In genomic region chr4:185839770-185840169, GRCh38 we compare ENCODE assay signal across 11 cellular contexts. TPM values are rescaled to one million over a fixed set of nuclear protein-coding genes. Genes with fewer than 3 reads are reported as not detected.
DNase-seq lines count a peak whose midpoint lies in the region; ATAC-seq and TF ChIP-seq lines count a peak whose summit lies in the region.
"Had no signal": no experiment of that assay in that cellular context is flagged by ENCODE, and none has a peak within 500 bp of the region (broad histone marks: within the 10 kb centered on the region; RNA-seq: fewer than 3 reads in every experiment).

No MANE protein-coding gene starts in this region.

- H2AFZ ChIP-seq in neural progenitor cell (replicated peaks) = peak overlapping the region; percentile 48

- no peak overlapping the region for H3K4me3 Mint-ChIP-seq in neural progenitor cell

- no peak for TF ChIP-seq EP300 in gastroesophageal sphincter (IDR thresholded peaks at IDR 0.05)

- TF ChIP-seq POLR2A in gastroesophageal sphincter (IDR thresholded peaks at IDR 0.05) = no peak

- peak overlapping the region; percentile 60 to 86 (median 80) for H3K27ac ChIP-seq in gastroesophageal sphincter
- peak overlapping the region; percentile 72 for H3K27ac ChIP-seq in neural progenitor cell

- no peaks in the 10 kb centered on the region for H3K79me2 ChIP-seq in neural progenitor cell (ENCODE audit: low read depth)

- 59 to 73% methylated on average over 3 to 5 of the region's 6 CpGs for whole genome bisulfite sequencing in gastroesophageal sphincter (ENCODE audit: low coverage in 1 of 2), 2 donors

- H3K9ac ChIP-seq in neural progenitor cell = no peak overlapping the region

- no peaks in the 10 kb centered on the region for H4K20me1 ChIP-seq in neural progenitor cell (ENCODE audit: low read depth)

- peak overlapping the region; percentile 28 for H3K4me2 ChIP-seq in neural progenitor cell

- peaks cover 57% of the 10 kb centered on the region for H3F3A ChIP-seq in neural progenitor cell (ENCODE audit: low read depth)

- intact Hi-C loops in Right ventricle myocardium inferior (cut with DNase I) (loop anchor here (10.0 kb wide), 1 partner anchor 185 kb away; no protein-coding TSS in a partner anchor), cardiac septum (cut with DNase I) (loop anchor here (2.0 kb wide), 1 partner anchor 33 kb away; no protein-coding TSS in a partner anchor)

- H3K36me3 Mint-ChIP-seq in neural progenitor cell = peaks cover 3% of the 10 kb centered on the region
- peaks cover 0 to 6% of the 10 kb centered on the region in 2 donors for H3K36me3 Mint-ChIP-seq in activated naive CD4-positive, alpha-beta T cell treated with anti-CD3 and anti-CD28 coated beads, Interleukin-2, amount 50 U/mL, for 72 hours

- H3K27me3 ChIP-seq in gastroesophageal sphincter (no peaks in the 10 kb centered on the region), neural progenitor cell (no peaks in the 10 kb centered on the region)
- H3K27me3 ChIP-seq: ovary had no signal

- no peak overlapping the region for H3K4me3 ChIP-seq in gastroesophageal sphincter
- H3K4me3 ChIP-seq in neural progenitor cell = no peak overlapping the region
- H3K4me3 ChIP-seq: ovary had no signal

- ATAC-seq in Right ventricle myocardium inferior (peak; percentile 23), gastroesophageal sphincter (no peak)
- ATAC-seq in activated naive CD4-positive, alpha-beta T cell treated with anti-CD3 and anti-CD28 coated beads, Interleukin-2, amount 50 U/mL, for 72 hours = no peak

- H3K9me3 Mint-ChIP-seq in neural progenitor cell = peaks cover 6% of the 10 kb centered on the region
- peaks cover 0 to 10% of the 10 kb centered on the region in 2 donors for H3K9me3 Mint-ChIP-seq in activated naive CD4-positive, alpha-beta T cell treated with anti-CD3 and anti-CD28 coated beads, Interleukin-2, amount 50 U/mL, for 72 hours

- no peak for TF ChIP-seq CTCF in gastroesophageal sphincter (IDR thresholded peaks at IDR 0.05)
- no peak for TF ChIP-seq CTCF in neural progenitor cell (IDR thresholded peaks at IDR 0.05)

- peaks cover 6 to 50% (median 20%) of the 10 kb centered on the region in 3 donors for H3K4me1 ChIP-seq in gastroesophageal sphincter
- H3K4me1 ChIP-seq in neural progenitor cell = peaks cover 56% of the 10 kb centered on the region

- peaks cover 4% of the 10 kb centered on the region for H3K27me3 Mint-ChIP-seq in neural progenitor cell (ENCODE audit: insufficient read depth, low read depth)

- H3K36me3 ChIP-seq in gastroesophageal sphincter = no peaks in the 10 kb centered on the region
- H3K36me3 ChIP-seq in neural progenitor cell = no peaks in the 10 kb centered on the region
- H3K36me3 ChIP-seq: ovary had no signal

- DNase-seq in Right ventricle myocardium inferior (ENCODE audit: missing footprints) (no peak), cardiac septum (ENCODE audit: low spot score) (no peak), neural progenitor cell (ENCODE audit: low spot score) (peak; percentile 24), DMS153 (lab: John Stamatoyannopoulos, UW) (no peak), NCI-H226 (no peak)
- no peak for DNase-seq in effector CD4-positive, alpha-beta T cell
- no peak for DNase-seq in activated naive CD4-positive, alpha-beta T cell treated with anti-CD3 and anti-CD28 coated beads, Interleukin-2, amount 50 U/mL, for 72 hours (ENCODE audit: low spot score in 2 of 2)
- DNase-seq: hippocampal formation, NCI-H774 had no signal

- H3K9me3 ChIP-seq in gastroesophageal sphincter (no peaks in the 10 kb centered on the region), neural progenitor cell (ENCODE audit: low read depth) (no peaks in the 10 kb centered on the region)
- H3K9me3 ChIP-seq: ovary had no signal

- peaks cover 8% of the 10 kb centered on the region for H3K4me1 Mint-ChIP-seq in neural progenitor cell

- H3K27ac Mint-ChIP-seq in neural progenitor cell = no peak overlapping the region
- H3K27ac Mint-ChIP-seq in activated naive CD4-positive, alpha-beta T cell treated with anti-CD3 and anti-CD28 coated beads, Interleukin-2, amount 50 U/mL, for 72 hours = no peak overlapping the region

RNA-seq across cellular contexts. Expression of gene SORBS2, which starts 27.8 kb away (rescaled TPM):
- total RNA-seq in Right ventricle myocardium inferior = 828 TPM
- total RNA-seq in cardiac septum = 1,779 TPM
- 1,000 to 10,000 TPM in 2 of 4 donors, 100 to 1,000 TPM in 2; 640 to 1,569 (median 1,016) TPM for total RNA-seq in gastroesophageal sphincter
- total RNA-seq in neural progenitor cell (ENCODE audit: low replicate concordance) = 13.5 and 15.7 TPM in 2 replicates
- total RNA-seq in activated naive CD4-positive, alpha-beta T cell treated with anti-CD3 and anti-CD28 coated beads, Interleukin-2, amount 50 U/mL, for 72 hours = not detected

Comparison
In these comparisons a context has a peak if more than half of its experiments do, and no peak if none do; other contexts are left out.
1. RNA of gene SORBS2, which starts 27.8 kb away (total RNA-seq): 1,779 TPM in cardiac septum (single experiment), 640 to 1,569 TPM in gastroesophageal sphincter and 828 TPM in Right ventricle myocardium inferior (single experiment); 13.5 to 15.7 TPM in neural progenitor cell and not detected in activated naive CD4-positive, alpha-beta T cell treated with anti-CD3 and anti-CD28 coated beads, Interleukin-2, amount 50 U/mL, for 72 hours; every median in the first group is over 10 times any median in the second.